ENCODE assay signal across 26 cellular contexts in genomic region chr2:213167559-213167958, GRCh38.
"Had no signal": no experiment of that assay in that cellular context is flagged by ENCODE, and none has a peak within 500 bp of the region (broad histone marks: within the 10 kb centered on the region; RNA-seq: fewer than 3 reads in every experiment).

No MANE protein-coding gene starts in this region.

- H3K36me3 ChIP-seq: cardiac muscle cell, sigmoid colon, thoracic aorta, upper lobe of left lung, WERI-Rb-1 had no signal

- H3K79me2 ChIP-seq: hepatocyte, parathyroid adenoma had no signal

- H3K27ac Mint-ChIP-seq: activated CD8-positive, alpha-beta T cell treated with anti-CD3 and anti-CD28 coated beads, Interleukin-2, amount 10 ng/mL, durations not matched to agents 7 days and 5 days; activated naive CD8-positive, alpha-beta T cell treated with anti-CD3 and anti-CD28 coated beads, Interleukin-2, amount 50 U/mL, for 24 hours; activated T-helper 1 cell treated with anti-CD3 and anti-CD28 coated beads, Interleukin-12 subunit alpha, Interleukin-12 subunit beta, Interleukin-2, Interleukin-4 antibody, amounts not matched to agents 30 ng/mL and 10 ng/mL and 1 ng/mL, durations not matched to agents 14 hours and 24 hours and 36 hours; immature natural killer cell; mesothelial cell of epicardium; natural killer cell; T-cell; T-helper 2 cell treated with Interferon-gamma antibody and Interleukin-4, amounts not matched to agents 5 μg/mL and 100 μg/mL, for 36 hours had no signal

- H3K4me1 ChIP-seq: body of pancreas, parathyroid adenoma, upper lobe of left lung had no signal

- DNase-seq: activated CD4-positive, alpha-beta T cell treated with anti-CD3 and anti-CD28 coated beads for 1 hour; activated CD4-positive, alpha-beta T cell treated with anti-CD3 and anti-CD28 coated beads, Interleukin-2, amount 50 U/mL, for 1 hour; activated CD8-positive, alpha-beta T cell treated with anti-CD3 and anti-CD28 coated beads, Interleukin-2, amount 10 ng/mL, durations not matched to agents 7 days and 5 days; activated gamma-delta T cell; activated naive CD4-positive, alpha-beta T cell treated with anti-CD3 and anti-CD28 coated beads, Interleukin-2, amount 50 U/mL, for 16 hours; activated naive CD8-positive, alpha-beta T cell treated with anti-CD3 and anti-CD28 coated beads, Interleukin-2, amount 50 U/mL, for 24 hours; body of pancreas; glutamatergic neuron; immature natural killer cell; natural killer cell; nucleus accumbens; sigmoid colon; stimulated activated CD4-positive, alpha-beta T cell treated with anti-CD3 and anti-CD28 coated beads, Interleukin-2, amount 100 ng/mL, for 48 hours; stimulated activated CD8-positive, alpha-beta memory T cell treated with anti-CD3 and anti-CD28 coated beads, Interleukin-4, amount 100 ng/mL, for 48 hours; stimulated activated naive CD4-positive, alpha-beta T cell; T-cell; upper lobe of left lung; WERI-Rb-1 had no signal

- ATAC-seq: activated CD8-positive, alpha-beta T cell treated with anti-CD3 and anti-CD28 coated beads, Interleukin-2, amount 10 ng/mL, durations not matched to agents 7 days and 5 days; activated naive CD8-positive, alpha-beta T cell treated with anti-CD3 and anti-CD28 coated beads, Interleukin-2, amount 50 U/mL, for 24 hours; body of pancreas; left lobe of liver; natural killer cell; T-cell had no signal

- H2AFZ ChIP-seq: hepatocyte, parathyroid adenoma had no signal

- H3K4me1 Mint-ChIP-seq: immature natural killer cell, natural killer cell had no signal

- H3K9me3 ChIP-seq: body of pancreas, sigmoid colon, thoracic aorta, upper lobe of left lung had no signal

- H3K4me3 ChIP-seq: body of pancreas, cardiac muscle cell, hepatocyte, sigmoid colon, thoracic aorta, upper lobe of left lung had no signal

- H3K27ac ChIP-seq: body of pancreas, cardiac muscle cell, hepatocyte, parathyroid adenoma, sigmoid colon, thoracic aorta, upper lobe of left lung, WERI-Rb-1 had no signal

- H3K36me3 Mint-ChIP-seq: immature natural killer cell, mesothelial cell of epicardium, natural killer cell, T-cell had no signal

- H3K4me2 ChIP-seq: hepatocyte had no signal

- H3K27me3 Mint-ChIP-seq: activated naive CD8-positive, alpha-beta T cell treated with anti-CD3 and anti-CD28 coated beads, Interleukin-2, amount 50 U/mL, for 24 hours; T-cell had no signal

- H3K27me3 ChIP-seq: body of pancreas, cardiac muscle cell, hepatocyte, sigmoid colon, upper lobe of left lung had no signal

- H3K9ac ChIP-seq: parathyroid adenoma had no signal

- H3K9me3 Mint-ChIP-seq: activated naive CD8-positive, alpha-beta T cell treated with anti-CD3 and anti-CD28 coated beads, Interleukin-2, amount 50 U/mL, for 24 hours; activated T-helper 1 cell treated with anti-CD3 and anti-CD28 coated beads, Interleukin-12 subunit alpha, Interleukin-12 subunit beta, Interleukin-2, Interleukin-4 antibody, amounts not matched to agents 30 ng/mL and 10 ng/mL and 1 ng/mL, durations not matched to agents 14 hours and 24 hours and 36 hours; immature natural killer cell; mesothelial cell of epicardium; natural killer cell; T-cell; T-helper 2 cell treated with Interferon-gamma antibody and Interleukin-4, amounts not matched to agents 5 μg/mL and 100 μg/mL, for 36 hours had no signal

- H3K4me3 Mint-ChIP-seq: activated CD8-positive, alpha-beta T cell treated with anti-CD3 and anti-CD28 coated beads, Interleukin-2, amount 10 ng/mL, durations not matched to agents 7 days and 5 days; activated naive CD8-positive, alpha-beta T cell treated with anti-CD3 and anti-CD28 coated beads, Interleukin-2, amount 50 U/mL, for 24 hours; activated T-helper 1 cell treated with anti-CD3 and anti-CD28 coated beads, Interleukin-12 subunit alpha, Interleukin-12 subunit beta, Interleukin-2, Interleukin-4 antibody, amounts not matched to agents 30 ng/mL and 10 ng/mL and 1 ng/mL, durations not matched to agents 14 hours and 24 hours and 36 hours; immature natural killer cell; mesothelial cell of epicardium; natural killer cell; T-cell; T-helper 2 cell treated with Interferon-gamma antibody and Interleukin-4, amounts not matched to agents 5 μg/mL and 100 μg/mL, for 36 hours had no signal
